Comparison of ENCODE assay signal across 30 cellular contexts in the genomic region with DNA sequence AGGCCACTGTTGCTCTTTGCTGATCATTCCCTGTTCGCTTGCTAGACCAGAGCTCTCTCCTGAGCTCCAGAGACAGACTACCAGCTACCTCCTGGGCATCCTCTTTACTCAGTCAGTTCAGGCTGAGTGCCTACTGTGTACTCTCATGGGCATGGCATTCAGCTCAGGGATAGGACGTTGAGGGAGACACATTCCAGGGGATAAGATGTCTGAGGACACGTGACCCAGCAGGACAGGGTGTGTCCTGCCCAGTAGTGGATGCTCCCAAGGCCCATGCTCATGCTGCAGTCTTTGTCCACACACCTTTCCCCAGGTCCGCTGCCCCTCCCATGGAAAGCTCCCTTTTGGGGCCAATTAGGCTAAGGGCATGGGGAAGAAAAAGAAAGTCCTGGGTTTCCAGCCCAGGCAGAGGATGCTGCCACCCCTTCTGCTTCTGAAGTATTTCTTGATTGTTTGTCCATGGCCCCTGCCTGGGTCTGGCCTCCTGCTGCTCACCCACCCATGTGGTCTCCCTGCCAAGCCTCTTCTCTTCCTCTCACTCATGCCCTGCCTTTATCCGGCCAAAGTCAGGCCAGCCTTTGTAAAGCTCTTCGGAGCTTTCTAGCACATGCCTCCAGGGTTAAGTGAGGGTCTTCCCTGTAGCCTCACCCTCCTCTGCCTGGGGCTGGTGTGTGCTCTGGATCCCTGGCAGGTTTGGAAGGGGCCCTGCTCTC.
DNase-seq lines count a peak whose midpoint lies in the region; ATAC-seq, FAIRE-seq and TF ChIP-seq lines count a peak whose summit lies in the region.
"Had no signal": no experiment of that assay in that cellular context is flagged by ENCODE, and none has a peak within 500 bp of the region (broad histone marks: within the 10 kb centered on the region; RNA-seq: fewer than 3 reads in every experiment).

No MANE protein-coding gene starts in this region.

- intact Hi-C loops in Caco-2 (cut with micrococcal nuclease; ENCODE audit: unreplicated experiment) (loop anchor here (1.0 to 5.0 kb wide), 2 partner anchors 38 to 47 kb away; no protein-coding TSS in a partner anchor), K562 (cut with micrococcal nuclease) (loop anchor here (5.0 kb wide), 1 partner anchor 62 kb away; a partner anchor contains a TSS), sigmoid colon (cut with DNase I) (no loop called here)

- H3K36me3 ChIP-seq in Caco-2 (ENCODE audit: control insufficient read depth, insufficient read depth, low read length) (no peaks in the 10 kb centered on the region), K562 (ENCODE audit: control insufficient read depth, insufficient read depth, low read length) (no peaks in the 10 kb centered on the region), sigmoid colon (no peaks in the 10 kb centered on the region)
- H3K36me3 ChIP-seq: BLaER1, thoracic aorta, uterus had no signal

- H3K9ac ChIP-seq in K562 (ENCODE audit: insufficient read depth in 1 of 2, low read depth in 2 of 2, low read length in 2 of 2), result peak overlapping the region in 1 of 2 experiments; percentile 18; a peak in 1 of 4 replicates
- H3K9ac ChIP-seq: BLaER1 had no signal

- no peaks in the 10 kb centered on the region for H3K36me3 Mint-ChIP-seq in Caco-2 (ENCODE audit: insufficient read depth, unreplicated experiment)
- no peaks in the 10 kb centered on the region for H3K36me3 Mint-ChIP-seq in activated CD8-positive, alpha-beta memory T cell treated with anti-CD3 and anti-CD28 coated beads, Interleukin-2, amount 10 ng/mL, durations not matched to agents 7 days and 5 days
- H3K36me3 Mint-ChIP-seq: activated naive CD4-positive, alpha-beta T cell treated with anti-CD3 and anti-CD28 coated beads, Interleukin-2, amount 50 U/mL, for 72 hours; immature natural killer cell had no signal

- no peak for TF ChIP-seq CTCF in Caco-2 (IDR thresholded peaks at IDR 0.05; ENCODE audit: insufficient read depth in 1 of 2, low read depth in 1 of 2, low read length in 1 of 2, severe bottlenecking in 1 of 2, unreplicated experiment in 1 of 2)
- no peak for TF ChIP-seq CTCF in K562 (IDR thresholded peaks at IDR 0.05 in 2 of 3, conservative IDR thresholded peaks at IDR 0.05 in 1 of 3; ENCODE audit: insufficient read depth in 2 of 3, low read depth in 1 of 3, low read length in 3 of 3)
- TF ChIP-seq CTCF in sigmoid colon (IDR thresholded peaks at IDR 0.05), result no peak

- 55% methylated on average over 6 of the region's 6 CpGs for WGBS in K562 (ENCODE audit: insufficient coverage, low coverage, missing lambda C conversion rate)
- WGBS in sigmoid colon, 2 donors, result 83 to 93% methylated on average over 6 of the region's 6 CpGs

- TF ChIP-seq RAD21 in K562 (CRISPR knock-in tag; conservative IDR thresholded peaks at IDR 0.05 in 1 of 2, IDR thresholded peaks at IDR 0.05 in 1 of 2), result no peak

- POLR2A ChIA-PET in Caco-2 (lab: Charles Lee), result no interaction called here
- POLR2A ChIA-PET in K562 (lab: Yijun Ruan, JAX), result interaction anchor here (1.2 to 1.4 kb wide), 2 partner anchors 9 to 11 kb away, joined by 4 to 6 read pairs; no protein-coding TSS in a partner anchor

- peaks cover under 1% of the 10 kb centered on the region for H3K9me3 Mint-ChIP-seq in Caco-2 (ENCODE audit: unreplicated experiment)
- H3K9me3 Mint-ChIP-seq in activated CD8-positive, alpha-beta memory T cell treated with anti-CD3 and anti-CD28 coated beads, Interleukin-2, amount 10 ng/mL, durations not matched to agents 7 days and 5 days (ENCODE audit: low read depth), result no peaks in the 10 kb centered on the region
- H3K9me3 Mint-ChIP-seq: activated CD8-positive, alpha-beta T cell treated with anti-CD3 and anti-CD28 coated beads for 36 hours; activated naive CD4-positive, alpha-beta T cell treated with anti-CD3 and anti-CD28 coated beads, Interleukin-2, amount 50 U/mL, for 72 hours; activated T-helper 17 cell treated with anti-CD3 and anti-CD28 coated beads, Interleukin-2, amount 50 U/mL, for 72 hours; H9; immature natural killer cell; stimulated activated naive CD8-positive, alpha-beta T cell treated with anti-CD3 and anti-CD28 coated beads, Interleukin-15, Interleukin-2, amounts not matched to agents 100 ng/mL and 50 ng/mL, for 24 hours had no signal

- H3K27ac ChIP-seq in K562 (ENCODE audit: extremely low read depth, low read depth, low read length) (no peak overlapping the region), sigmoid colon (no peak overlapping the region)
- H3K27ac ChIP-seq: BLaER1, thoracic aorta, uterus had no signal

- FAIRE-seq in K562 (lab: Jason Lieb, UNC), result no peak
- FAIRE-seq: G401.6 had no signal

- peak overlapping the region; percentile 20 for H3K27ac Mint-ChIP-seq in Caco-2 (ENCODE audit: unreplicated experiment)
- no peak overlapping the region for H3K27ac Mint-ChIP-seq in activated CD8-positive, alpha-beta memory T cell treated with anti-CD3 and anti-CD28 coated beads, Interleukin-2, amount 10 ng/mL, durations not matched to agents 7 days and 5 days
- H3K27ac Mint-ChIP-seq: activated CD4-positive, alpha-beta T cell treated with anti-CD3 and anti-CD28 coated beads for 36 hours; activated CD8-positive, alpha-beta T cell treated with anti-CD3 and anti-CD28 coated beads for 36 hours; activated T-helper 17 cell treated with anti-CD3 and anti-CD28 coated beads, Interleukin-2, amount 50 U/mL, for 72 hours; immature natural killer cell; nephron; stimulated activated naive CD8-positive, alpha-beta T cell treated with anti-CD3 and anti-CD28 coated beads, Interleukin-15, Interleukin-2, amounts not matched to agents 100 ng/mL and 50 ng/mL, for 24 hours; T-helper 17 cell had no signal

- 0 out of 2 replicates have a peak overlapping the region, but pooled peaks have one; percentile 2 for H2AFZ ChIP-seq in K562 (ENCODE audit: low read depth, low read length)

- ATAC-seq in K562, result no peak; the same call in 2 of the 3 replicates
- ATAC-seq in activated CD8-positive, alpha-beta memory T cell treated with anti-CD3 and anti-CD28 coated beads, Interleukin-2, amount 10 ng/mL, durations not matched to agents 7 days and 5 days, result no peak
- ATAC-seq: activated CD4-positive, alpha-beta T cell treated with anti-CD3 and anti-CD28 coated beads for 36 hours; activated CD8-positive, alpha-beta T cell treated with anti-CD3 and anti-CD28 coated beads for 36 hours; activated naive CD4-positive, alpha-beta T cell treated with anti-CD3 and anti-CD28 coated beads, Interleukin-2, amount 50 U/mL, for 72 hours; activated T-helper 17 cell treated with anti-CD3 and anti-CD28 coated beads, Interleukin-2, amount 50 U/mL, for 72 hours; left colon; T-helper 17 cell had no signal

- no peak overlapping the region for H3K4me3 Mint-ChIP-seq in Caco-2 (ENCODE audit: unreplicated experiment)
- H3K4me3 Mint-ChIP-seq in activated CD8-positive, alpha-beta memory T cell treated with anti-CD3 and anti-CD28 coated beads, Interleukin-2, amount 10 ng/mL, durations not matched to agents 7 days and 5 days, result no peak overlapping the region
- H3K4me3 Mint-ChIP-seq: activated CD4-positive, alpha-beta T cell treated with anti-CD3 and anti-CD28 coated beads for 36 hours; activated CD8-positive, alpha-beta T cell treated with anti-CD3 and anti-CD28 coated beads for 36 hours; activated T-helper 17 cell treated with anti-CD3 and anti-CD28 coated beads, Interleukin-2, amount 50 U/mL, for 72 hours; H9; immature natural killer cell; nephron; stimulated activated naive CD8-positive, alpha-beta T cell treated with anti-CD3 and anti-CD28 coated beads, Interleukin-15, Interleukin-2, amounts not matched to agents 100 ng/mL and 50 ng/mL, for 24 hours; T-helper 17 cell had no signal

- H3K9me3 ChIP-seq in Caco-2, result no peaks in the 10 kb centered on the region
- H3K9me3 ChIP-seq in K562 (replicated peaks; ENCODE audit: control insufficient read depth, insufficient read depth, low read depth, low read length), result no peaks in the 10 kb centered on the region
- H3K9me3 ChIP-seq in sigmoid colon, result no peaks in the 10 kb centered on the region
- H3K9me3 ChIP-seq: BLaER1, thoracic aorta, uterus had no signal

- H3K79me2 ChIP-seq in K562 (ENCODE audit: control insufficient read depth, insufficient read depth, low read length), result no peaks in the 10 kb centered on the region

- H3K4me1 ChIP-seq in Caco-2 (peaks cover 16% of the 10 kb centered on the region), K562 (replicated peaks in 1 of 2; ENCODE audit: control insufficient read depth in 2 of 2, insufficient read depth in 2 of 2, low read length in 2 of 2) (peaks cover 8 to 10% of the 10 kb centered on the region in 2 experiments; a peak in 3 of 5 replicates), sigmoid colon (no peaks in the 10 kb centered on the region)
- H3K4me1 ChIP-seq: BLaER1, uterus had no signal

- H4K20me1 ChIP-seq in K562 (replicated peaks; ENCODE audit: control insufficient read depth, insufficient read depth, low read length), result no peaks in the 10 kb centered on the region
- H4K20me1 ChIP-seq: BLaER1 had no signal

- H3K27me3 ChIP-seq in Caco-2 (replicated peaks; ENCODE audit: control insufficient read depth, insufficient read depth, low read length) (no peaks in the 10 kb centered on the region), K562 (ENCODE audit: control insufficient read depth in 2 of 2, insufficient read depth in 2 of 2, low read length in 2 of 2) (no peaks in the 10 kb centered on the region), sigmoid colon (no peaks in the 10 kb centered on the region)
- H3K27me3 ChIP-seq: BLaER1 had no signal

- TF ChIP-seq POLR2A in K562 (conservative IDR thresholded peaks at IDR 0.05), result no peak
- no peak for TF ChIP-seq POLR2A in sigmoid colon (IDR thresholded peaks at IDR 0.05)

- H3K4me1 Mint-ChIP-seq in Caco-2 (ENCODE audit: low read depth, unreplicated experiment), result peaks cover 15% of the 10 kb centered on the region
- H3K4me1 Mint-ChIP-seq in activated CD8-positive, alpha-beta memory T cell treated with anti-CD3 and anti-CD28 coated beads, Interleukin-2, amount 10 ng/mL, durations not matched to agents 7 days and 5 days, result no peaks in the 10 kb centered on the region
- H3K4me1 Mint-ChIP-seq: activated CD4-positive, alpha-beta T cell treated with anti-CD3 and anti-CD28 coated beads for 36 hours; activated T-helper 17 cell treated with anti-CD3 and anti-CD28 coated beads, Interleukin-2, amount 50 U/mL, for 72 hours; immature natural killer cell; T-helper 17 cell had no signal

- H3K4me2 ChIP-seq in K562 (ENCODE audit: insufficient read depth, low read length), result no peak overlapping the region
- H3K4me2 ChIP-seq: BLaER1 had no signal

- CTCF ChIA-PET in Caco-2 (lab: Charles Lee), result no interaction called here
- CTCF ChIA-PET in K562 (lab: Yijun Ruan, JAX; ENCODE audit: low intra/inter-chr PET ratio), result no interaction called here
- CTCF ChIA-PET in activated CD8-positive, alpha-beta memory T cell treated with anti-CD3 and anti-CD28 coated beads, Interleukin-2, amount 10 ng/mL, durations not matched to agents 7 days and 5 days (lab: Charles Lee), result no interaction called here

- H3K4me3 ChIP-seq in Caco-2 (ENCODE audit: low read depth, low read length) (no peak overlapping the region), K562 (no peak overlapping the region), sigmoid colon (no peak overlapping the region)
- H3K4me3 ChIP-seq: BLaER1, thoracic aorta, uterus had no signal

- H3K27me3 Mint-ChIP-seq in Caco-2 (ENCODE audit: insufficient read depth, unreplicated experiment), result no peaks in the 10 kb centered on the region
- peaks cover 21% of the 10 kb centered on the region for H3K27me3 Mint-ChIP-seq in activated CD8-positive, alpha-beta memory T cell treated with anti-CD3 and anti-CD28 coated beads, Interleukin-2, amount 10 ng/mL, durations not matched to agents 7 days and 5 days

- no peak for TF ChIP-seq EP300 in K562 (IDR thresholded peaks at IDR 0.05; ENCODE audit: low read length)
- no peak for TF ChIP-seq EP300 in sigmoid colon (IDR thresholded peaks at IDR 0.05)

- DNase-seq in Caco-2, result no peak
- peak; percentile 26 for DNase-seq in HS-27A (ENCODE audit: low read depth)
- no peak for DNase-seq in K562 (ENCODE audit: extremely low read depth in 1 of 4, low spot score in 3 of 4)
- peak; percentile 52 for DNase-seq in sigmoid colon
- no peak for DNase-seq in activated CD8-positive, alpha-beta memory T cell treated with anti-CD3 and anti-CD28 coated beads, Interleukin-2, amount 10 ng/mL, durations not matched to agents 7 days and 5 days
- DNase-seq in NCI-H2107 treated with DMSO at 0.1 percent for 48 hours (lab: John Stamatoyannopoulos, UW; ENCODE audit: unreplicated experiment), result no peak
- DNase-seq in iPS-NIHi7 (ENCODE audit: extremely low spot score), result no peak
- DNase-seq: activated CD4-positive, alpha-beta T cell treated with anti-CD3 and anti-CD28 coated beads for 36 hours; activated CD8-positive, alpha-beta T cell treated with anti-CD3 and anti-CD28 coated beads for 36 hours; H9; hypothalamus; immature natural killer cell; mammary epithelial cell; NCI-H1048; NCI-H2029; NCI-H526; PC-3; retina; Right ventricle myocardium superior; stimulated activated CD8-positive, alpha-beta memory T cell treated with anti-CD3 and anti-CD28 coated beads, Interleukin-4, amount 100 ng/mL, for 48 hours; T-helper 17 cell; uterus had no signal

- in situ Hi-C loops in K562 (cut with MboI), result no loop called here

- BruUV-seq in Caco-2 (replicated peaks; lab: Mats Ljungman, UMichigan) (no TSS peak), K562 (replicated peaks; lab: Mats Ljungman, UMichigan) (no TSS peak)

- no peaks in the 10 kb centered on the region for H3K9me1 ChIP-seq in K562 (ENCODE audit: control insufficient read depth, insufficient read depth, low read length)

Comparison
In these comparisons a context has a peak if more than half of its experiments do, and no peak if none do; other contexts are left out.
1. DNase-seq: peak in HS-27A (single experiment) and sigmoid colon (single experiment); none in Caco-2 (0 of 2), K562 (0 of 4), activated CD8-positive, alpha-beta memory T cell treated with anti-CD3 and anti-CD28 coated beads, Interleukin-2, amount 10 ng/mL, durations not matched to agents 7 days and 5 days (single experiment), NCI-H2107 treated with DMSO at 0.1 percent for 48 hours (single experiment) and iPS-NIHi7 (single experiment).